In the genomic region with DNA sequence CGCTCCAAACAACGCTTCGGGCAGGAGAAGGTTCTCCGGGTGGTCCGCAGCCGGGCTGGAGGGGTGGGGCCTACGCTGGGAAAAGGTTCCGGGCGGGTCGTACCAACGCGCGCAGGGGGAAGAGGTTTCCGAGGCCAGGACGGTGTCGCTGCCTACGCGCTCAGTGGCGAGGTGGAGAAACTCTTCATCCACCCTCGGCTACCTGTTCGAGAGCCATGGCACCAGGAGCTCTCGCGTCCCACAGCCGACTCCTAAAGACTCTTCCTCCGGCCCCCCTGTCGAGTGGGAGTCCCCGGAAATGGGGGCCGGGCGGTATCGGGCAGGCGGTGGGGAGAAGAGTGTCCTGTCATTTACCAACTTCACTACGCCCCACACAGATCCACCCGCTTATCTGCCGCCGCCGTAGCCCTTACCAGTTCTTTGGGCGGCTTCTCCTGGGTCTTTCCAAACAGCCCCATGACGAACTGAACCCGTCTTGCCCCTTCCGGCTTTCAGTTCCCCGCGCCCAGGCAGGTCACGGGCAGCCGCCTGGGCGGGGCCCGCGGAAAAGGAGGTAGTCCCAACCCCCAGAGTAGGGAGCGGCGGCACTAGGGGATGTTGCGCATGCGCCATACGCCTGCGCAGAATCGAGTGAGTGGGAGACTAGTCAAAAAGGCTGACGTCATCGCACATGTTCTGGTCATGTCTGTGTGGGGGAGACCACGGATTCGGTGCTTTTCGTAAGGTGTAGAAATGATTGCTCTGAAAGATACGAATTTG, we compare ENCODE assay signal across 8 cellular contexts. TPM values are rescaled to one million over a fixed set of nuclear protein-coding genes. Genes with fewer than 3 reads are reported as not detected.
DNase-seq lines count a peak whose midpoint lies in the region; ATAC-seq and TF ChIP-seq lines count a peak whose summit lies in the region.

TSS of gene CHMP3 (minus strand) at position 553 of the 759 bp plus-strand sequence. CDS start at position 458, 95 bp downstream.

- peak within 1 kb of the TSS; percentile 98 for H2AFZ ChIP-seq in fibroblast of lung (ENCODE audit: low read length)

- H3K27ac ChIP-seq in RWPE1 (peak within 1 kb of the TSS; percentile 98), fibroblast of lung (ENCODE audit: insufficient read depth, low read length) (peak within 1 kb of the TSS; percentile 99)

- H3K9me3 ChIP-seq in fibroblast of lung (ENCODE audit: control insufficient read depth, insufficient read depth, low read depth, low read length) = no peaks in the 10 kb centered on the region

- DNase-seq in Daoy (ENCODE audit: low read depth) = peak; percentile 98
- DNase-seq in GOT3 (lab: John Stamatoyannopoulos, UW) = peak; percentile 86
- DNase-seq in LNCaP clone FGC (ENCODE audit: low read depth) = peak; percentile 85
- peak; percentile 99 for DNase-seq in RWPE1 (ENCODE audit: low spot score)
- peak; percentile 93 to 97 for DNase-seq in fibroblast of lung (ENCODE audit: low read depth in 2 of 2)
- DNase-seq in naive thymus-derived CD8-positive, alpha-beta T cell = peak; percentile 92 to 98 (median 98)
- DNase-seq in stimulated activated naive CD4-positive, alpha-beta T cell (lab: John Stamatoyannopoulos, UW) = peak; percentile 90 to 96 (median 95)

- no peaks in the 10 kb centered on the region for H3K27me3 Mint-ChIP-seq in activated T-helper 17 cell treated with anti-CD3 and anti-CD28 coated beads, Interleukin-2, amount 50 U/mL, for 72 hours
- peaks cover 0 to 7% (median 0%) of the 10 kb centered on the region in 5 donors for H3K27me3 Mint-ChIP-seq in naive thymus-derived CD8-positive, alpha-beta T cell

- peaks cover 22% of the 10 kb centered on the region for H3K36me3 Mint-ChIP-seq in activated T-helper 17 cell treated with anti-CD3 and anti-CD28 coated beads, Interleukin-2, amount 50 U/mL, for 72 hours (ENCODE audit: low read depth)
- peaks cover 0 to 5% (median 5%) of the 10 kb centered on the region in 3 donors for H3K36me3 Mint-ChIP-seq in naive thymus-derived CD8-positive, alpha-beta T cell

- H3K9ac ChIP-seq in fibroblast of lung (ENCODE audit: insufficient read depth, low read length) = peak within 1 kb of the TSS; percentile 99

- H4K20me1 ChIP-seq in fibroblast of lung (ENCODE audit: control insufficient read depth, extremely low read depth, insufficient read depth, low read length) = no peaks in the 10 kb centered on the region

- H3K4me1 ChIP-seq in fibroblast of lung (ENCODE audit: control insufficient read depth, extremely low read depth, insufficient read depth, low read length) = peaks cover 3% of the 10 kb centered on the region

- peaks cover 15% of the 10 kb centered on the region for H3K4me1 Mint-ChIP-seq in activated T-helper 17 cell treated with anti-CD3 and anti-CD28 coated beads, Interleukin-2, amount 50 U/mL, for 72 hours
- peaks cover 23 to 37% (median 28%) of the 10 kb centered on the region in 4 donors for H3K4me1 Mint-ChIP-seq in naive thymus-derived CD8-positive, alpha-beta T cell

- POLR2A ChIA-PET in RWPE1 (lab: Yijun Ruan, JAX; ENCODE audit: low non-redundant PET) = no interaction called here
- POLR2A ChIA-PET in naive thymus-derived CD8-positive, alpha-beta T cell (lab: Charles Lee) = interaction anchor here (0.6 to 4.6 kb wide), 17 partner anchors 10 to 244 kb away, joined by 3 to 50 read pairs (median 5); partner anchors contain the start of gene KDM3A

- TF ChIP-seq CTCF in LNCaP clone FGC (IDR thresholded peaks at IDR 0.05; ENCODE audit: control insufficient read depth, extremely low read depth, insufficient read depth) (no peak), RWPE1 (conservative IDR thresholded peaks at IDR 0.05; ENCODE audit: low read depth) (no peak), fibroblast of lung (conservative IDR thresholded peaks at IDR 0.05 in 1 of 2, IDR thresholded peaks at IDR 0.05 in 1 of 2; ENCODE audit: low read depth in 1 of 2, low read length in 2 of 2) (no peak)

- peaks cover 27% of the 10 kb centered on the region for H3K79me2 ChIP-seq in fibroblast of lung (ENCODE audit: control insufficient read depth, insufficient read depth, low read length)

- CTCF ChIA-PET in RWPE1 (lab: Yijun Ruan, JAX) = interaction anchor here (0.6 kb wide), 1 partner anchor 911 kb away, joined by 5 read pairs; no protein-coding TSS in a partner anchor

- peak; percentile 90 for ATAC-seq in activated T-helper 17 cell treated with anti-CD3 and anti-CD28 coated beads, Interleukin-2, amount 50 U/mL, for 72 hours (replicated peaks)
- ATAC-seq in naive thymus-derived CD8-positive, alpha-beta T cell = peak; percentile 84 to 85

- H3K27me3 ChIP-seq in fibroblast of lung (ENCODE audit: control insufficient read depth, insufficient read depth, low read length) = no peaks in the 10 kb centered on the region

- H3K4me3 ChIP-seq in LNCaP clone FGC (ENCODE audit: low read depth, low read length) = peak within 1 kb of the TSS; percentile 88
- peak within 1 kb of the TSS; percentile 75 to 81 (median 78) for H3K4me3 ChIP-seq in fibroblast of lung (replicated peaks in 1 of 4; ENCODE audit: control extremely low read depth in 1 of 4, insufficient read depth in 1 of 4, low read depth in 3 of 4, low read length in 4 of 4)

- H3K27ac Mint-ChIP-seq in activated T-helper 17 cell treated with anti-CD3 and anti-CD28 coated beads, Interleukin-2, amount 50 U/mL, for 72 hours = peak within 1 kb of the TSS; percentile 95
- peak within 1 kb of the TSS; percentile 95 to 100 (median 99) for H3K27ac Mint-ChIP-seq in naive thymus-derived CD8-positive, alpha-beta T cell

- H3K36me3 ChIP-seq in fibroblast of lung (ENCODE audit: control insufficient read depth, insufficient read depth, low read length) = no peaks in the 10 kb centered on the region

- no peaks in the 10 kb centered on the region for H3K9me3 Mint-ChIP-seq in activated T-helper 17 cell treated with anti-CD3 and anti-CD28 coated beads, Interleukin-2, amount 50 U/mL, for 72 hours
- no peaks in the 10 kb centered on the region for H3K9me3 Mint-ChIP-seq in naive thymus-derived CD8-positive, alpha-beta T cell

- peak within 1 kb of the TSS; percentile 92 for H3K4me3 Mint-ChIP-seq in activated T-helper 17 cell treated with anti-CD3 and anti-CD28 coated beads, Interleukin-2, amount 50 U/mL, for 72 hours
- peak within 1 kb of the TSS; percentile 90 to 98 (median 96) for H3K4me3 Mint-ChIP-seq in naive thymus-derived CD8-positive, alpha-beta T cell

- peak within 1 kb of the TSS; percentile 86 for H3K4me2 ChIP-seq in fibroblast of lung (ENCODE audit: extremely low read depth, insufficient read depth, low read length)

RNA-seq across cellular contexts. Expression of gene CHMP3, which starts in this region (rescaled TPM):
- 59.2 and 75.5 TPM in 2 replicates for total RNA-seq in Daoy (2014; rRNA removed; shearing (Covaris generic))
- 10 to 100 TPM; 27.9 to 40.1 TPM for total RNA-seq in activated T-helper 17 cell treated with anti-CD3 and anti-CD28 coated beads, Interleukin-2, amount 50 U/mL, for 72 hours
- total RNA-seq in fibroblast of lung = 63.4 and 73.3 TPM in 2 replicates
- polyA plus RNA-seq in fibroblast of lung = 159 and 161 TPM in 2 replicates
- polyA plus RNA-seq in fibroblast of lung (2012) = 108 and 120 TPM in 2 replicates
- 29.0 and 31.2 TPM in 2 replicates for polyA minus RNA-seq in fibroblast of lung (ENCODE audit: low replicate concordance)
- 10 to 100 TPM; 83.3 to 93.2 TPM for total RNA-seq in naive thymus-derived CD8-positive, alpha-beta T cell
- polyA plus RNA-seq in naive thymus-derived CD8-positive, alpha-beta T cell = 10 to 100 TPM; 68.5 to 70.9 (median 70.6) TPM

Comparison
In these comparisons a context has a peak if more than half of its experiments do, and no peak if none do; other contexts are left out.
1. Peak in every context shown above with its lines: DNase-seq, ATAC-seq, H3K4me3 ChIP-seq and H3K27ac ChIP-seq.